Comparison of ENCODE assay signal across 9 cellular contexts in genomic region chr13:48231948-48232347, GRCh38. TPM values are rescaled to one million over a fixed set of nuclear protein-coding genes. Genes with fewer than 3 reads are reported as not detected.
DNase-seq lines count a peak whose midpoint lies in the region; ATAC-seq and TF ChIP-seq lines count a peak whose summit lies in the region.
"Had no signal": no experiment of that assay in that cellular context is flagged by ENCODE, and none has a peak within 500 bp of the region (broad histone marks: within the 10 kb centered on the region; RNA-seq: fewer than 3 reads in every experiment).

No MANE protein-coding gene starts in this region.

- H3K4me1 ChIP-seq in body of pancreas (peaks cover 36% of the 10 kb centered on the region), muscle layer of duodenum (ENCODE audit: control insufficient read depth in 1 of 2, insufficient read depth in 2 of 2, low read length in 2 of 2) (peaks cover 14 to 19% of the 10 kb centered on the region in 2 donors), aorta (ENCODE audit: control insufficient read depth in 1 of 2, insufficient read depth in 2 of 2, low read length in 2 of 2) (peaks cover 0 to 12% of the 10 kb centered on the region in 2 donors)

- peak overlapping the region; percentile 92 to 99 (median 98) for H3K27ac ChIP-seq in body of pancreas
- H3K27ac ChIP-seq in muscle layer of duodenum (ENCODE audit: low read length), result peak overlapping the region; percentile 79
- no peak overlapping the region for H3K27ac ChIP-seq in aorta (ENCODE audit: low read depth in 1 of 2, low read length in 2 of 2)

- TF ChIP-seq CTCF in body of pancreas (IDR thresholded peaks at IDR 0.05) (no peak), type B pancreatic cell (conservative IDR thresholded peaks at IDR 0.05) (no peak)

- no peaks in the 10 kb centered on the region for H3K9me3 ChIP-seq in body of pancreas
- H3K9me3 ChIP-seq in muscle layer of duodenum (ENCODE audit: control insufficient read depth in 1 of 2, low read length in 2 of 2), result no peaks in the 10 kb centered on the region
- H3K9me3 ChIP-seq in aorta (ENCODE audit: control insufficient read depth, low read length), result no peaks in the 10 kb centered on the region

- H3K9me3 Mint-ChIP-seq in activated naive CD4-positive, alpha-beta T cell treated with anti-CD3 and anti-CD28 coated beads for 36 hours, result no peaks in the 10 kb centered on the region
- H3K9me3 Mint-ChIP-seq in type B pancreatic cell, result no peaks in the 10 kb centered on the region

- no peak for TF ChIP-seq POLR2A in body of pancreas (IDR thresholded peaks at IDR 0.05)

- no peaks in the 10 kb centered on the region for H3K36me3 ChIP-seq in body of pancreas (replicated peaks in 1 of 2; ENCODE audit: insufficient read depth in 1 of 2, low read depth in 2 of 2)
- peaks cover 0 to 3% of the 10 kb centered on the region in 2 donors for H3K36me3 ChIP-seq in muscle layer of duodenum (ENCODE audit: control insufficient read depth in 1 of 2, insufficient read depth in 2 of 2, low read length in 2 of 2)
- no peaks in the 10 kb centered on the region for H3K36me3 ChIP-seq in aorta (ENCODE audit: control insufficient read depth in 1 of 2, insufficient read depth in 2 of 2, low read length in 1 of 2)

- intact Hi-C loops in activated naive CD4-positive, alpha-beta T cell treated with anti-CD3 and anti-CD28 coated beads for 36 hours (cut with micrococcal nuclease), result loop anchor here (2.0 to 10.0 kb wide), 3 partner anchors 181 to 1437 kb away; partner anchors contain the start of genes ESD, LPAR6 and RCBTB2
- intact Hi-C loops in body of pancreas (cut with DNase I), result no loop called here
- intact Hi-C loops in aorta (cut with DNase I), result loop anchor here in 1 of 2 donors (2.0 to 10.0 kb wide), 3 partner anchors 73 to 137 kb away; partner anchors contain the start of genes MED4 and RB1

- no peak for ATAC-seq in body of pancreas
- ATAC-seq in aorta (ENCODE audit: low FRiP score), result no peak
- no peak for ATAC-seq in GM18873 (IDR thresholded peaks at IDR 0.05; ENCODE audit: low FRiP score, unreplicated experiment)

- H3K27me3 Mint-ChIP-seq in activated naive CD4-positive, alpha-beta T cell treated with anti-CD3 and anti-CD28 coated beads for 36 hours (ENCODE audit: low read depth), result no peaks in the 10 kb centered on the region
- no peaks in the 10 kb centered on the region for H3K27me3 Mint-ChIP-seq in type B pancreatic cell

- H3K36me3 Mint-ChIP-seq in activated naive CD4-positive, alpha-beta T cell treated with anti-CD3 and anti-CD28 coated beads for 36 hours (ENCODE audit: low read depth), result peaks cover 2% of the 10 kb centered on the region
- no peaks in the 10 kb centered on the region for H3K36me3 Mint-ChIP-seq in type B pancreatic cell

- peaks cover 54% of the 10 kb centered on the region for H3K4me1 Mint-ChIP-seq in activated naive CD4-positive, alpha-beta T cell treated with anti-CD3 and anti-CD28 coated beads for 36 hours (ENCODE audit: low read depth)
- H3K4me1 Mint-ChIP-seq in type B pancreatic cell (ENCODE audit: unreplicated experiment), result peaks cover 28% of the 10 kb centered on the region

- DNase-seq in activated naive CD4-positive, alpha-beta T cell treated with anti-CD3 and anti-CD28 coated beads for 36 hours, result no peak
- DNase-seq in activated naive CD4-positive, alpha-beta T cell treated with anti-CD3 and anti-CD28 coated beads, Interleukin-2, amount 50 U/mL, for 16 hours, result no peak
- DNase-seq in body of pancreas (no peak), type B pancreatic cell (ENCODE audit: extremely low spot score, unreplicated experiment) (no peak), aorta (no peak), dermis blood vessel endothelial cell (no peak)
- DNase-seq: SIG-M5 had no signal

- H3K4me3 ChIP-seq in body of pancreas (no peak overlapping the region), muscle layer of duodenum (ENCODE audit: low read depth in 1 of 2, low read length in 2 of 2) (peak overlapping the region; percentile 70 to 94), aorta (ENCODE audit: low read length in 2 of 2) (no peak overlapping the region)

- H3K4me3 Mint-ChIP-seq in activated naive CD4-positive, alpha-beta T cell treated with anti-CD3 and anti-CD28 coated beads for 36 hours, result peak overlapping the region; percentile 87
- H3K4me3 Mint-ChIP-seq in type B pancreatic cell, result peak overlapping the region; percentile 98

- CTCF ChIA-PET in activated naive CD4-positive, alpha-beta T cell treated with anti-CD3 and anti-CD28 coated beads for 36 hours (lab: Charles Lee), result interaction anchor here (0.6 to 3.2 kb wide), 13 partner anchors 8 to 348 kb away, joined by 3 to 22 read pairs (median 4); partner anchors contain the start of gene NUDT15

- peak overlapping the region; percentile 92 for H3K27ac Mint-ChIP-seq in activated naive CD4-positive, alpha-beta T cell treated with anti-CD3 and anti-CD28 coated beads for 36 hours
- peak overlapping the region; percentile 92 for H3K27ac Mint-ChIP-seq in type B pancreatic cell

- H3K27me3 ChIP-seq in body of pancreas (no peaks in the 10 kb centered on the region), muscle layer of duodenum (ENCODE audit: low read depth, low read length) (no peaks in the 10 kb centered on the region), aorta (ENCODE audit: control insufficient read depth in 1 of 2, insufficient read depth in 2 of 2, low read length in 1 of 2) (no peaks in the 10 kb centered on the region)

RNA-seq across cellular contexts. Expression of gene ITM2B, which starts 1.1 kb away (rescaled TPM):
- total RNA-seq in activated naive CD4-positive, alpha-beta T cell treated with anti-CD3 and anti-CD28 coated beads for 36 hours, result 100 to 1,000 TPM; 110 to 112 TPM
- total RNA-seq in body of pancreas (100 to 1,000 TPM; 233 to 254 TPM), type B pancreatic cell (ENCODE audit: low replicate concordance) (232 and 302 TPM in 2 replicates), aorta (100 to 1,000 TPM; 549 to 771 TPM), dermis blood vessel endothelial cell (327 and 538 TPM in 2 replicates)
- 100 to 1,000 TPM; 371 to 929 TPM for polyA plus RNA-seq in aorta

Comparison
In these comparisons a context has a peak if more than half of its experiments do, and no peak if none do; other contexts are left out.
1. H3K27ac ChIP-seq: peak in body of pancreas (4 of 4) and muscle layer of duodenum (single experiment); none in aorta (0 of 2).
2. H3K4me3 ChIP-seq: peak in muscle layer of duodenum (2 of 2); none in body of pancreas (0 of 2) and aorta (0 of 2).